ENCODE assay signal across 9 cellular contexts in genomic region chr6:36120979-36121706, GRCh38. TPM values are rescaled to one million over a fixed set of nuclear protein-coding genes. Genes with fewer than 3 reads are reported as not detected.
DNase-seq lines count a peak whose midpoint lies in the region; ATAC-seq, FAIRE-seq and TF ChIP-seq lines count a peak whose summit lies in the region.
"Had no signal": no experiment of that assay in that cellular context is flagged by ENCODE, and none has a peak within 500 bp of the region (broad histone marks: within the 10 kb centered on the region; RNA-seq: fewer than 3 reads in every experiment).

No MANE protein-coding gene starts in this region.

- H2AFZ ChIP-seq in osteoblast (ENCODE audit: low read length): peak overlapping the region; percentile 37

- H3K27me3 ChIP-seq in HL-60 (ENCODE audit: insufficient read depth, poor library complexity, severe bottlenecking) (no peaks in the 10 kb centered on the region), endodermal cell (ENCODE audit: control insufficient read depth, insufficient read depth, low read length, poor library complexity, severe bottlenecking) (no peaks in the 10 kb centered on the region), osteoblast (ENCODE audit: insufficient read depth, low read length) (no peaks in the 10 kb centered on the region)

- H3K27ac Mint-ChIP-seq in activated B cell treated with CpG ODN at 0.5 μM for 24 hours (peak overlapping the region; percentile 97), endodermal cell (no peak overlapping the region)

- peak overlapping the region; percentile 80 for H3K4me3 Mint-ChIP-seq in activated B cell treated with CpG ODN at 0.5 μM for 24 hours
- H3K4me3 Mint-ChIP-seq in endodermal cell: no peak overlapping the region

- H3K9ac ChIP-seq in endodermal cell (ENCODE audit: extremely low read depth, low read length, poor library complexity, severe bottlenecking): no peak overlapping the region

- DNase-seq in A549 (ENCODE audit: low read depth in 1 of 2, low spot score in 1 of 2): peak in 1 of 2 experiments; percentile 11
- peak; percentile 45 to 82 for DNase-seq in HL-60 (ENCODE audit: low read depth in 1 of 2, low spot score in 1 of 2)
- DNase-seq in activated B cell treated with CpG ODN at 0.5 μM for 24 hours: no peak
- DNase-seq in endodermal cell: peak; percentile 72
- no peak for DNase-seq in osteoblast (ENCODE audit: insufficient read length, low spot score, missing footprints)
- DNase-seq in NCI-H2171 (lab: John Stamatoyannopoulos, UW): no peak
- DNase-seq in SHP77 (lab: John Stamatoyannopoulos, UW): no peak

- H3K9me3 ChIP-seq in A549: no peaks in the 10 kb centered on the region
- no peaks in the 10 kb centered on the region for H3K9me3 ChIP-seq in endodermal cell (ENCODE audit: control insufficient read depth, low read length)
- no peaks in the 10 kb centered on the region for H3K9me3 ChIP-seq in osteoblast (ENCODE audit: low read depth, low read length)

- no peak for TF ChIP-seq POLR2A in A549 (IDR thresholded peaks at IDR 0.05; ENCODE audit: low read length)

- TF ChIP-seq RAD21 in A549 (conservative IDR thresholded peaks at IDR 0.05 in 1 of 2, IDR thresholded peaks at IDR 0.05 in 1 of 2): no peak

- H3K4me1 Mint-ChIP-seq in activated B cell treated with CpG ODN at 0.5 μM for 24 hours (peaks cover 88% of the 10 kb centered on the region), endodermal cell (peaks cover 14% of the 10 kb centered on the region)

- H3K79me2 ChIP-seq in osteoblast (ENCODE audit: insufficient read depth, low read length): no peaks in the 10 kb centered on the region

- H3K36me3 ChIP-seq in endodermal cell (ENCODE audit: control insufficient read depth, insufficient read depth, low read length): no peaks in the 10 kb centered on the region
- no peaks in the 10 kb centered on the region for H3K36me3 ChIP-seq in osteoblast (ENCODE audit: insufficient read depth, low read length)

- H3K27ac ChIP-seq in A549: peak overlapping the region in 1 of 2 experiments; percentile 56; a peak in 3 of 6 replicates
- peak overlapping the region; percentile 67 for H3K27ac ChIP-seq in HL-60 (replicated peaks)
- H3K27ac ChIP-seq in endodermal cell (ENCODE audit: low read depth, low read length): no peak overlapping the region
- no peak overlapping the region for H3K27ac ChIP-seq in osteoblast (ENCODE audit: low read depth, low read length)

- H3K4me2 ChIP-seq in A549: no peak overlapping the region; the same call in 2 of the 3 replicates
- peak overlapping the region; percentile 58 for H3K4me2 ChIP-seq in osteoblast (ENCODE audit: insufficient read depth, low read length)

- intact Hi-C loops in activated B cell treated with CpG ODN at 0.5 μM for 24 hours (cut with micrococcal nuclease): loop anchor here (1.0 to 2.0 kb wide), 2 partner anchors 12 to 182 kb away; no protein-coding TSS in a partner anchor

- H3K27me3 Mint-ChIP-seq in activated B cell treated with CpG ODN at 0.5 μM for 24 hours (no peaks in the 10 kb centered on the region), endodermal cell (ENCODE audit: insufficient read depth) (peaks cover 5% of the 10 kb centered on the region)

- CTCF ChIA-PET in A549 (lab: Yijun Ruan, JAX) (interaction anchor here (0.7 to 3.7 kb wide), 5 partner anchors 23 to 240 kb away, joined by 3 to 16 read pairs (median 5); no protein-coding TSS in a partner anchor), activated B cell treated with CpG ODN at 0.5 μM for 24 hours (lab: Charles Lee) (interaction anchor here (0.8 to 2.8 kb wide), 11 partner anchors 9 to 239 kb away, joined by 3 to 24 read pairs (median 5); partner anchors contain the start of genes MAPK13 and MAPK14)

- TF ChIP-seq CTCF in A549 (IDR thresholded peaks at IDR 0.05) (no peak), HL-60 (IDR thresholded peaks at IDR 0.05; ENCODE audit: insufficient read depth, low read length) (no peak), activated B cell treated with CpG ODN at 0.5 μM for 24 hours (IDR thresholded peaks at IDR 0.05) (no peak), endodermal cell (conservative IDR thresholded peaks at IDR 0.05) (no peak), osteoblast (IDR thresholded peaks at IDR 0.05; ENCODE audit: extremely low read depth, low read depth, low read length) (no peak)

- H3K36me3 Mint-ChIP-seq in activated B cell treated with CpG ODN at 0.5 μM for 24 hours (ENCODE audit: low read depth) (no peaks in the 10 kb centered on the region), endodermal cell (ENCODE audit: low read depth) (peaks cover 2% of the 10 kb centered on the region)

- H3K4me3 ChIP-seq in A549 (no peak overlapping the region), HL-60 (replicated peaks; ENCODE audit: insufficient read depth, low read length) (no peak overlapping the region), endodermal cell (ENCODE audit: low read length) (no peak overlapping the region), osteoblast (ENCODE audit: insufficient read depth, low read length) (peak overlapping the region; percentile 22)

- ATAC-seq in A549 (peak; percentile 16 to 42; a peak in 2 of 6 replicates), activated B cell treated with CpG ODN at 0.5 μM for 24 hours (ENCODE audit: low read depth) (peak; percentile 43), GM21528 (IDR thresholded peaks at IDR 0.05; ENCODE audit: low FRiP score, unreplicated experiment) (no peak)

- FAIRE-seq in A549 (lab: Jason Lieb, UNC): no peak
- FAIRE-seq: G401.6 had no signal

- WGBS in A549 (ENCODE audit: missing lambda C conversion rate): 41% methylated on average over 9 of the region's 12 CpGs
- 56 to 67% methylated on average over 7 to 12 of the region's 12 CpGs for WGBS in endodermal cell (ENCODE audit: insufficient coverage in 1 of 2, insufficient read length in 1 of 2), 2 experiments

- POLR2A ChIA-PET in A549 (lab: Yijun Ruan, JAX): no interaction called here
- POLR2A ChIA-PET in activated B cell treated with CpG ODN at 0.5 μM for 24 hours (lab: Charles Lee): interaction anchor here (0.5 to 3.0 kb wide), 13 partner anchors 9 to 424 kb away, joined by 3 to 46 read pairs (median 4); partner anchors contain the start of genes BRPF3, MAPK13 and MAPK14

- no peak for TF ChIP-seq EP300 in A549 (IDR thresholded peaks at IDR 0.05)

- peaks cover 9% of the 10 kb centered on the region for H3K4me1 ChIP-seq in A549
- no peaks in the 10 kb centered on the region for H3K4me1 ChIP-seq in endodermal cell (ENCODE audit: control insufficient read depth, insufficient read depth, low read length)
- peaks cover 12% of the 10 kb centered on the region for H3K4me1 ChIP-seq in osteoblast (ENCODE audit: insufficient read depth, low read length)

- H4K20me1 ChIP-seq in osteoblast (ENCODE audit: insufficient read depth, low read length): no peaks in the 10 kb centered on the region

- H3K9me3 Mint-ChIP-seq in activated B cell treated with CpG ODN at 0.5 μM for 24 hours: no peaks in the 10 kb centered on the region
- H3K9me3 Mint-ChIP-seq in endodermal cell: no peaks in the 10 kb centered on the region

TF ChIP-seq in A549, 52 proteins besides CTCF, POLR2A, EP300 and RAD21 (continues in another document):
- TF ChIP-seq CBX8 (IDR thresholded peaks at IDR 0.05) (no peak), MAX (IDR thresholded peaks at IDR 0.05) (no peak), SMC3 (IDR thresholded peaks at IDR 0.05) (no peak), CBX2 (IDR thresholded peaks at IDR 0.05; ENCODE audit: borderline replicate concordance, low read depth) (no peak), RCOR1 (IDR thresholded peaks at IDR 0.05; ENCODE audit: low read depth, low read length) (no peak), POLR2AphosphoS2 (conservative IDR thresholded peaks at IDR 0.05; ENCODE audit: low read length) (no peak), PBX3 (IDR thresholded peaks at IDR 0.05) (no peak), BCL3 (IDR thresholded peaks at IDR 0.05) (no peak), BHLHE40 (IDR thresholded peaks at IDR 0.05; ENCODE audit: low read depth, low read length) (no peak), FOSB (CRISPR knock-in tag; IDR thresholded peaks at IDR 0.05) (no peak), FOXS1 (CRISPR knock-in tag; IDR thresholded peaks at IDR 0.05) (no peak), KDM1A (IDR thresholded peaks at IDR 0.05; ENCODE audit: low read depth) (no peak), HOXB5 (CRISPR knock-in tag; IDR thresholded peaks at IDR 0.05) (no peak), GATA3 (IDR thresholded peaks at IDR 0.05; ENCODE audit: borderline replicate concordance) (no peak), PHF8 (IDR thresholded peaks at IDR 0.05; ENCODE audit: borderline replicate concordance, low read depth) (no peak)

RNA-seq across cellular contexts. Expression of gene MAPK13, which starts 9.2 kb away (rescaled TPM):
- polyA plus RNA-seq in A549 (2011; rRNA removed) (0.45 TPM in 2 replicates), A549 (2017; fragmentation: RNase III; extraction: RNeasy Plus Mini Kit Qiagen cat#74134 plus additional on column Dnase treatment) (0.63 to 1.0 TPM (median 0.87 TPM) in 3 replicates)
- polyA plus RNA-seq in A549 (2012; cell fraction: cytosol; rRNA removed): 0.35 and 0.44 TPM in 2 replicates
- polyA plus RNA-seq in A549 (2012; cell fraction: nucleus; rRNA removed): 6.4 and 9.2 TPM in 2 replicates
- polyA minus RNA-seq in A549 (2011; rRNA and poly(A)+ RNA removed): 0.04 and 0.34 TPM in 2 replicates
- total RNA-seq in activated B cell treated with CpG ODN at 0.5 μM for 24 hours (20.1 and 22.7 TPM in 2 replicates), endodermal cell (10 to 100 TPM; 14.6 to 16.0 TPM), osteoblast (4.3 and 6.8 TPM in 2 replicates)
- polyA plus RNA-seq in endodermal cell (2013, experiment 1 of 2): 3.1 TPM
- polyA plus RNA-seq in endodermal cell (2013, experiment 2 of 2): 2.1 TPM

Comparison
In these comparisons a context has a peak if more than half of its experiments do, and no peak if none do; other contexts are left out.
1. DNase-seq: peak in HL-60 (2 of 2) and endodermal cell (single experiment); none in activated B cell treated with CpG ODN at 0.5 μM for 24 hours (single experiment), osteoblast (single experiment), NCI-H2171 (single experiment) and SHP77 (0 of 2).